Comparison of ENCODE assay signal across 17 cellular contexts in genomic region chr4:182876006-182876405, GRCh38. TPM values are rescaled to one million over a fixed set of nuclear protein-coding genes. Genes with fewer than 3 reads are reported as not detected.
DNase-seq lines count a peak whose midpoint lies in the region; ATAC-seq and TF ChIP-seq lines count a peak whose summit lies in the region.
"Had no signal": no experiment of that assay in that cellular context is flagged by ENCODE, and none has a peak within 500 bp of the region (broad histone marks: within the 10 kb centered on the region; RNA-seq: fewer than 3 reads in every experiment).

No MANE protein-coding gene starts in this region.

- H3K9me3 Mint-ChIP-seq in nephron progenitor cell, result no peaks in the 10 kb centered on the region
- H3K9me3 Mint-ChIP-seq in stimulated activated effector memory CD8-positive, alpha-beta T cell treated with anti-CD3 and anti-CD28 coated beads, Interleukin-12 subunit alpha, Interleukin-12 subunit beta, amount 100 ng/mL, for 72 hours, result no peaks in the 10 kb centered on the region
- H3K9me3 Mint-ChIP-seq: CD4-positive, alpha-beta memory T cell; GM23338 had no signal

- ATAC-seq in stimulated activated effector memory CD8-positive, alpha-beta T cell treated with anti-CD3 and anti-CD28 coated beads, Interleukin-12 subunit alpha, Interleukin-12 subunit beta, amount 100 ng/mL, for 72 hours, result no peak
- ATAC-seq: A549, GM23338 had no signal

- peaks cover 3% of the 10 kb centered on the region for H3K27me3 Mint-ChIP-seq in nephron progenitor cell (ENCODE audit: low read depth, poor library complexity)
- H3K27me3 Mint-ChIP-seq: CD4-positive, alpha-beta memory T cell had no signal

- H3K27ac Mint-ChIP-seq in nephron progenitor cell, result peak overlapping the region; percentile 76
- H3K27ac Mint-ChIP-seq in stimulated activated effector memory CD8-positive, alpha-beta T cell treated with anti-CD3 and anti-CD28 coated beads, Interleukin-12 subunit alpha, Interleukin-12 subunit beta, amount 100 ng/mL, for 72 hours, result peak overlapping the region; percentile 33
- H3K27ac Mint-ChIP-seq: GM23338 had no signal

- no peak overlapping the region for H3K4me3 Mint-ChIP-seq in nephron progenitor cell
- no peak overlapping the region for H3K4me3 Mint-ChIP-seq in stimulated activated effector memory CD8-positive, alpha-beta T cell treated with anti-CD3 and anti-CD28 coated beads, Interleukin-12 subunit alpha, Interleukin-12 subunit beta, amount 100 ng/mL, for 72 hours
- H3K4me3 Mint-ChIP-seq: CD4-positive, alpha-beta memory T cell; GM23338 had no signal

- no peak for TF ChIP-seq CTCF in nephron progenitor cell (IDR thresholded peaks at IDR 0.05)

- intact Hi-C loops in posterior vena cava (cut with DNase I), result no loop called here

- DNase-seq in activated effector memory CD4-positive, alpha-beta T cell treated with anti-CD3 and anti-CD28 coated beads, Interleukin-2, amount 50 U/mL, for 16 hours, result peak; percentile 47
- DNase-seq in activated effector memory CD4-positive, alpha-beta T cell treated with Interleukin-2 at 50 U/mL for 16 hours, result no peak
- DNase-seq in nephron progenitor cell (no peak), posterior vena cava (ENCODE audit: low spot score) (peak; percentile 49), SKM-1 treated with dmso at 0.1 percent for 144 hours (lab: John Stamatoyannopoulos, UW; ENCODE audit: unreplicated experiment) (no peak), caudate nucleus (lab: John Stamatoyannopoulos, UW) (no peak), GM19240 (ENCODE audit: insufficient read length, low spot score) (no peak)
- no peak for DNase-seq in stimulated activated effector memory CD8-positive, alpha-beta T cell treated with anti-CD3 and anti-CD28 coated beads, Interleukin-12 subunit alpha, Interleukin-12 subunit beta, amount 100 ng/mL, for 72 hours (ENCODE audit: low spot score in 2 of 2)
- DNase-seq: AML-193; CD4-positive, alpha-beta memory T cell; DMS153; GDM1; HCEC 1CT had no signal

- H3K4me1 Mint-ChIP-seq in nephron progenitor cell, result peaks cover 66% of the 10 kb centered on the region
- no peaks in the 10 kb centered on the region for H3K4me1 Mint-ChIP-seq in stimulated activated effector memory CD8-positive, alpha-beta T cell treated with anti-CD3 and anti-CD28 coated beads, Interleukin-12 subunit alpha, Interleukin-12 subunit beta, amount 100 ng/mL, for 72 hours
- H3K4me1 Mint-ChIP-seq: CD4-positive, alpha-beta memory T cell; GM23338 had no signal

- no peak overlapping the region for H3K27ac ChIP-seq in caudate nucleus (ENCODE audit: low read depth, low read length)
- H3K27ac ChIP-seq: 22Rv1, A549, C4-2B had no signal

- peaks cover 44% of the 10 kb centered on the region for H3K36me3 Mint-ChIP-seq in nephron progenitor cell (ENCODE audit: low read depth)
- peaks cover 12% of the 10 kb centered on the region for H3K36me3 Mint-ChIP-seq in stimulated activated effector memory CD8-positive, alpha-beta T cell treated with anti-CD3 and anti-CD28 coated beads, Interleukin-12 subunit alpha, Interleukin-12 subunit beta, amount 100 ng/mL, for 72 hours

RNA-seq across cellular contexts. Expression of gene DCTD, which starts 41.2 kb away (rescaled TPM):
- 10 to 100 TPM; 62.5 to 68.8 TPM for total RNA-seq in posterior vena cava

Comparison
In these comparisons a context has a peak if more than half of its experiments do, and no peak if none do; other contexts are left out.
1. DNase-seq: peak in activated effector memory CD4-positive, alpha-beta T cell treated with anti-CD3 and anti-CD28 coated beads, Interleukin-2, amount 50 U/mL, for 16 hours (single experiment) and posterior vena cava (single experiment); none in activated effector memory CD4-positive, alpha-beta T cell treated with Interleukin-2 at 50 U/mL for 16 hours (single experiment), nephron progenitor cell (single experiment), stimulated activated effector memory CD8-positive, alpha-beta T cell treated with anti-CD3 and anti-CD28 coated beads, Interleukin-12 subunit alpha, Interleukin-12 subunit beta, amount 100 ng/mL, for 72 hours (0 of 2), SKM-1 treated with dmso at 0.1 percent for 144 hours (single experiment), caudate nucleus (0 of 61) and GM19240 (single experiment).